In the genomic region with DNA sequence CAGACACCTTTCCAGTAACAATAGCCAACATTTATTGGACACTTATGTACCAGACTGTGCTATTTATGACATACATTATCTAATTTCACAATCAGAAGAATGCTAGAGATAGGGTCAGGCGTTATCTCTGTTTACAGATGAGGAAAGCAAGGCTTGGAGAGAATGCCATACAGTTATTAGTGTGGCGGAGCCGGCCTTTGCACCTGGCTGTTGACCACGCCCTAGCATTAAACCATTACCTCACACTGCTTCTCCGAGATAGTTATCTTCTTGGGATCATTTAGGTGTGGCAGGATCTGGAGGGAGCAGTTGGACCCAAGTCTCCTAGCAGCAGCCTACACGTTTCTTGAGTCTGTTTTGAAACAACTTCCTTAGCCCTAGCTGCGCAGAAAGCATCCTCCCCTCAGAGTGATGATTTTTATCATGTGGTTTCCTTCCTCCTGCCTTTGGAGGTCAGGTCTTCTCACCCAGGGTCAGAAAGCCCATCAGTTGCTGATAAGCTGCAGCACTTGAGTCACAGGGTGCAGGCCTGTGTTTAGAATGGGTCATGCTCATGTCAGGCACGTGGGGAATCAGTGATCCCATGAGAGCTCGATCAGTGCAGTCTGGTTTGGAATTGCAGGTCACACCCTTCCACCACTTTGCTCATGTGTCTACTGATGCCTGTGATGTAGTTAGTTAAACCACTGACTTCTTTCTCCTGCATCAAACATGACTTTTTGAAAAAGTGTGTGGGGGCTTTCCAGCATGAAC, we compare ENCODE assay signal across 1 cellular context.
TF ChIP-seq lines count a peak whose summit lies in the region.

No MANE protein-coding gene starts in this region.

TF ChIP-seq in HepG2, 621 proteins besides CTCF, POLR2A, EP300 and RAD21 (continued from another document and continues in another):
- TF ChIP-seq ZBTB40 (IDR thresholded peaks at IDR 0.05) (no peak), ZBTB40 (CRISPR knock-in tag; IDR thresholded peaks at IDR 0.05) (peak; percentile 24; the same call in 1 of the 2 replicates), ZBTB4 (CRISPR knock-in tag; IDR thresholded peaks at IDR 0.05; ENCODE audit: borderline replicate concordance) (no peak), ZNF773 (CRISPR knock-in tag; IDR thresholded peaks at IDR 0.05; ENCODE audit: borderline replicate concordance) (no peak), BHLHE40 (IDR thresholded peaks at IDR 0.05; ENCODE audit: low read length) (peak; percentile 70), NKX3-1 (CRISPR knock-in tag; IDR thresholded peaks at IDR 0.05) (no peak), ZNF598 (CRISPR knock-in tag; IDR thresholded peaks at IDR 0.05; ENCODE audit: borderline replicate concordance) (no peak), NR1H2 (CRISPR knock-in tag; IDR thresholded peaks at IDR 0.05; ENCODE audit: borderline replicate concordance, low read depth) (no peak), ZNF441 (CRISPR knock-in tag; IDR thresholded peaks at IDR 0.05; ENCODE audit: borderline replicate concordance) (no peak; the same call in 1 of the 2 replicates), ZUFSP (CRISPR knock-in tag; IDR thresholded peaks at IDR 0.05; ENCODE audit: borderline replicate concordance) (no peak), SAFB2 (CRISPR knock-in tag; IDR thresholded peaks at IDR 0.05; ENCODE audit: borderline replicate concordance, low read depth) (no peak; the same call in 1 of the 2 replicates), ARNT2 (CRISPR knock-in tag; IDR thresholded peaks at IDR 0.05; ENCODE audit: low read depth) (peak; percentile 28; the same call in 1 of the 2 replicates), MEIS1 (CRISPR knock-in tag; IDR thresholded peaks at IDR 0.05; ENCODE audit: borderline replicate concordance) (0 out of 2 replicates have a peak, but pooled peaks have one; percentile 56), ZNF343 (CRISPR knock-in tag; IDR thresholded peaks at IDR 0.05) (no peak), ZNF547 (CRISPR knock-in tag; IDR thresholded peaks at IDR 0.05) (no peak), SMAD1 (CRISPR knock-in tag; IDR thresholded peaks at IDR 0.05; ENCODE audit: borderline replicate concordance, low read depth) (no peak; the same call in 1 of the 2 replicates), ATF3 (CRISPR knock-in tag; IDR thresholded peaks at IDR 0.05) (no peak), FOXA3 (CRISPR knock-in tag; IDR thresholded peaks at IDR 0.05) (peak; percentile 92), ZFP36 (IDR thresholded peaks at IDR 0.05; ENCODE audit: borderline replicate concordance, low read depth, low read length, partially characterized antibody) (no peak), SETDB1 (CRISPR knock-in tag; IDR thresholded peaks at IDR 0.05; ENCODE audit: borderline replicate concordance) (no peak), PRDM4 (CRISPR knock-in tag; IDR thresholded peaks at IDR 0.05; ENCODE audit: borderline replicate concordance) (no peak), SMARCE1 (IDR thresholded peaks at IDR 0.05; ENCODE audit: borderline replicate concordance) (no peak), SNAI1 (CRISPR knock-in tag; IDR thresholded peaks at IDR 0.05; ENCODE audit: borderline replicate concordance) (no peak), ARHGAP35 (CRISPR knock-in tag; IDR thresholded peaks at IDR 0.05; ENCODE audit: borderline replicate concordance) (no peak), MAFK (conservative IDR thresholded peaks at IDR 0.05 in 1 of 2, IDR thresholded peaks at IDR 0.05 in 1 of 2; ENCODE audit: low read length in 2 of 2) (no peak), ZNF234 (CRISPR knock-in tag; conservative IDR thresholded peaks at IDR 0.05) (no peak), SUZ12 (IDR thresholded peaks at IDR 0.05; ENCODE audit: low read depth, low read length) (no peak), MAZ (IDR thresholded peaks at IDR 0.05; ENCODE audit: borderline replicate concordance, low read depth, low read length) (no peak), MAZ (CRISPR knock-in tag; IDR thresholded peaks at IDR 0.05; ENCODE audit: low read depth) (no peak; the same call in 1 of the 2 replicates)
- TF ChIP-seq, protein P1, sequence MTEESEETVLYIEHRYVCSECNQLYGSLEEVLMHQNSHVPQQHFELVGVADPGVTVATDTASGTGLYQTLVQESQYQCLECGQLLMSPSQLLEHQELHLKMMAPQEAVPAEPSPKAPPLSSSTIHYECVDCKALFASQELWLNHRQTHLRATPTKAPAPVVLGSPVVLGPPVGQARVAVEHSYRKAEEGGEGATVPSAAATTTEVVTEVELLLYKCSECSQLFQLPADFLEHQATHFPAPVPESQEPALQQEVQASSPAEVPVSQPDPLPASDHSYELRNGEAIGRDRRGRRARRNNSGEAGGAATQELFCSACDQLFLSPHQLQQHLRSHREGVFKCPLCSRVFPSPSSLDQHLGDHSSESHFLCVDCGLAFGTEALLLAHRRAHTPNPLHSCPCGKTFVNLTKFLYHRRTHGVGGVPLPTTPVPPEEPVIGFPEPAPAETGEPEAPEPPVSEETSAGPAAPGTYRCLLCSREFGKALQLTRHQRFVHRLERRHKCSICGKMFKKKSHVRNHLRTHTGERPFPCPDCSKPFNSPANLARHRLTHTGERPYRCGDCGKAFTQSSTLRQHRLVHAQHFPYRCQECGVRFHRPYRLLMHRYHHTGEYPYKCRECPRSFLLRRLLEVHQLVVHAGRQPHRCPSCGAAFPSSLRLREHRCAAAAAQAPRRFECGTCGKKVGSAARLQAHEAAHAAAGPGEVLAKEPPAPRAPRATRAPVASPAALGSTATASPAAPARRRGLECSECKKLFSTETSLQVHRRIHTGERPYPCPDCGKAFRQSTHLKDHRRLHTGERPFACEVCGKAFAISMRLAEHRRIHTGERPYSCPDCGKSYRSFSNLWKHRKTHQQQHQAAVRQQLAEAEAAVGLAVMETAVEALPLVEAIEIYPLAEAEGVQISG (CRISPR knock-in tag; IDR thresholded peaks at IDR 0.05) = peak; percentile 29; the same call in 1 of the 2 replicates
- TF ChIP-seq, protein P2, sequence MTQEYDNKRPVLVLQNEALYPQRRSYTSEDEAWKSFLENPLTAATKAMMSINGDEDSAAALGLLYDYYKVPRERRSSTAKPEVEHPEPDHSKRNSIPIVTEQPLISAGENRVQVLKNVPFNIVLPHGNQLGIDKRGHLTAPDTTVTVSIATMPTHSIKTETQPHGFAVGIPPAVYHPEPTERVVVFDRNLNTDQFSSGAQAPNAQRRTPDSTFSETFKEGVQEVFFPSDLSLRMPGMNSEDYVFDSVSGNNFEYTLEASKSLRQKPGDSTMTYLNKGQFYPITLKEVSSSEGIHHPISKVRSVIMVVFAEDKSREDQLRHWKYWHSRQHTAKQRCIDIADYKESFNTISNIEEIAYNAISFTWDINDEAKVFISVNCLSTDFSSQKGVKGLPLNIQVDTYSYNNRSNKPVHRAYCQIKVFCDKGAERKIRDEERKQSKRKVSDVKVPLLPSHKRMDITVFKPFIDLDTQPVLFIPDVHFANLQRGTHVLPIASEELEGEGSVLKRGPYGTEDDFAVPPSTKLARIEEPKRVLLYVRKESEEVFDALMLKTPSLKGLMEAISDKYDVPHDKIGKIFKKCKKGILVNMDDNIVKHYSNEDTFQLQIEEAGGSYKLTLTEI (CRISPR knock-in tag; conservative IDR thresholded peaks at IDR 0.05) = no peak
